ENCODE assay signal across 8 cellular contexts in genomic region chr11:61815790-61816735, GRCh38. TPM values are rescaled to one million over a fixed set of nuclear protein-coding genes. Genes with fewer than 3 reads are reported as not detected.
DNase-seq lines count a peak whose midpoint lies in the region; ATAC-seq and TF ChIP-seq lines count a peak whose summit lies in the region.

No MANE protein-coding gene starts in this region.

- peak; percentile 20 for ATAC-seq in HG02943 (IDR thresholded peaks at IDR 0.05; ENCODE audit: low read depth, unreplicated experiment)
- ATAC-seq in effector memory CD8-positive, alpha-beta T cell (replicated peaks), result peak; percentile 77
- peak; percentile 16 for ATAC-seq in lung (ENCODE audit: insufficient read depth, low FRiP score)

- H3K27me3 ChIP-seq in lung (ENCODE audit: control insufficient read depth, insufficient read depth), result no peaks in the 10 kb centered on the region

- H3K4me3 ChIP-seq in lung, result peak overlapping the region; percentile 69

- H3K27me3 Mint-ChIP-seq in activated CD4-positive, alpha-beta memory T cell treated with anti-CD3 and anti-CD28 coated beads, Interleukin-2, amount 10 ng/mL, durations not matched to agents 7 days and 5 days, result peaks cover 11% of the 10 kb centered on the region
- H3K27me3 Mint-ChIP-seq in effector memory CD8-positive, alpha-beta T cell, result no peaks in the 10 kb centered on the region

- CTCF ChIA-PET in activated CD4-positive, alpha-beta memory T cell treated with anti-CD3 and anti-CD28 coated beads, Interleukin-2, amount 10 ng/mL, durations not matched to agents 7 days and 5 days (lab: Charles Lee), result interaction anchor here (0.7 to 6.5 kb wide), 10 partner anchors 11 to 266 kb away, joined by 3 to 81 read pairs (median 4); partner anchors contain the start of gene FADS2

- H3K9me3 Mint-ChIP-seq in activated CD4-positive, alpha-beta memory T cell treated with anti-CD3 and anti-CD28 coated beads, Interleukin-2, amount 10 ng/mL, durations not matched to agents 7 days and 5 days, result no peaks in the 10 kb centered on the region
- H3K9me3 Mint-ChIP-seq in effector memory CD8-positive, alpha-beta T cell, result no peaks in the 10 kb centered on the region

- DNase-seq in GM13976 (ENCODE audit: low spot score) (peak; percentile 72), NCI-H2196 (lab: John Stamatoyannopoulos, UW; ENCODE audit: unreplicated experiment) (peak; percentile 82), lung (ENCODE audit: low spot score) (peak; percentile 70)
- peak; percentile 73 for DNase-seq in activated CD4-positive, alpha-beta memory T cell treated with anti-CD3 and anti-CD28 coated beads, Interleukin-2, amount 10 ng/mL, durations not matched to agents 7 days and 5 days
- peak; percentile 59 to 64 (median 62) for DNase-seq in effector memory CD8-positive, alpha-beta T cell
- peak; percentile 77 for DNase-seq in stimulated activated CD8-positive, alpha-beta memory T cell treated with anti-CD3 and anti-CD28 coated beads, Interleukin-4, amount 100 ng/mL, for 48 hours

- POLR2A ChIA-PET in activated CD4-positive, alpha-beta memory T cell treated with anti-CD3 and anti-CD28 coated beads, Interleukin-2, amount 10 ng/mL, durations not matched to agents 7 days and 5 days (lab: Charles Lee), result interaction anchor here (0.6 to 7.1 kb wide), 17 partner anchors 8 to 482 kb away, joined by 3 to 81 read pairs (median 5); partner anchors contain the start of genes FADS2, FEN1, FTH1 and TMEM258

- H3K4me1 Mint-ChIP-seq in activated CD4-positive, alpha-beta memory T cell treated with anti-CD3 and anti-CD28 coated beads, Interleukin-2, amount 10 ng/mL, durations not matched to agents 7 days and 5 days, result peaks cover 11% of the 10 kb centered on the region
- peaks cover 11 to 16% of the 10 kb centered on the region in 2 donors for H3K4me1 Mint-ChIP-seq in effector memory CD8-positive, alpha-beta T cell (ENCODE audit: low read depth in 2 of 2)

- no peaks in the 10 kb centered on the region for H3K4me1 ChIP-seq in lung (ENCODE audit: control insufficient read depth in 2 of 2, insufficient read depth in 2 of 2, low read length in 2 of 2)

- H3K27ac Mint-ChIP-seq in activated CD4-positive, alpha-beta memory T cell treated with anti-CD3 and anti-CD28 coated beads, Interleukin-2, amount 10 ng/mL, durations not matched to agents 7 days and 5 days, result peak overlapping the region; percentile 83
- peak overlapping the region; percentile 70 to 93 for H3K27ac Mint-ChIP-seq in effector memory CD8-positive, alpha-beta T cell

- WGBS in lung, 2 donors, result 1% methylated on average over 69 of the region's 69 CpGs

- H3K27ac ChIP-seq in 22Rv1 (peak overlapping the region; percentile 99), lung (ENCODE audit: low read depth in 1 of 2, low read length in 1 of 2) (peak overlapping the region; percentile 96 to 98)

- H3K36me3 Mint-ChIP-seq in activated CD4-positive, alpha-beta memory T cell treated with anti-CD3 and anti-CD28 coated beads, Interleukin-2, amount 10 ng/mL, durations not matched to agents 7 days and 5 days (ENCODE audit: low read depth), result peaks cover 38% of the 10 kb centered on the region
- peaks cover 8% of the 10 kb centered on the region for H3K36me3 Mint-ChIP-seq in effector memory CD8-positive, alpha-beta T cell (ENCODE audit: insufficient read depth)

- peak overlapping the region; percentile 97 for H3K4me3 Mint-ChIP-seq in activated CD4-positive, alpha-beta memory T cell treated with anti-CD3 and anti-CD28 coated beads, Interleukin-2, amount 10 ng/mL, durations not matched to agents 7 days and 5 days
- H3K4me3 Mint-ChIP-seq in effector memory CD8-positive, alpha-beta T cell, result peak overlapping the region; percentile 88 to 95

- H3K9me3 ChIP-seq in lung (ENCODE audit: control insufficient read depth in 2 of 2, insufficient read depth in 1 of 2, low read length in 1 of 2), result no peaks in the 10 kb centered on the region

- H3K36me3 ChIP-seq in lung (ENCODE audit: control insufficient read depth in 2 of 2, insufficient read depth in 2 of 2, low read length in 2 of 2), result peaks cover 3 to 8% of the 10 kb centered on the region in 2 donors

- in situ Hi-C loops in GM13976 (cut with MboI; ENCODE audit: low sequenced_read_pairs, unreplicated experiment), result no loop called here

- TF ChIP-seq CTCF in 22Rv1 (IDR thresholded peaks at IDR 0.05) (no peak), GM13976 (IDR thresholded peaks at IDR 0.05; ENCODE audit: borderline replicate concordance, control extremely low read depth, extremely low read depth, insufficient read depth, missing control alignments) (no peak), lung (IDR thresholded peaks at IDR 0.05; ENCODE audit: control extremely low read depth, extremely low read depth) (no peak)

RNA-seq across cellular contexts. Expression of gene FADS1, which starts 0.7 kb away (rescaled TPM):
- total RNA-seq in activated CD4-positive, alpha-beta memory T cell treated with anti-CD3 and anti-CD28 coated beads, Interleukin-2, amount 10 ng/mL, durations not matched to agents 7 days and 5 days, result 10 to 100 TPM; 63.6 to 68.2 TPM
- total RNA-seq in lung, result 100 to 1,000 TPM in 1 of 2 donors, 10 to 100 TPM in 1; 35.7 to 102 TPM
- polyA plus RNA-seq in lung, result 10 to 100 TPM; 35.1 to 54.3 TPM

RNA-seq across cellular contexts. Expression of gene FADS2, which starts 12.0 kb away (rescaled TPM):
- total RNA-seq in activated CD4-positive, alpha-beta memory T cell treated with anti-CD3 and anti-CD28 coated beads, Interleukin-2, amount 10 ng/mL, durations not matched to agents 7 days and 5 days, result 100 to 1,000 TPM; 251 to 253 TPM
- 100 to 1,000 TPM in 1 of 2 donors, 10 to 100 TPM in 1; 44.5 to 165 TPM for total RNA-seq in lung
- polyA plus RNA-seq in lung, result 10 to 100 TPM; 58.9 to 98.6 TPM

RNA-seq across cellular contexts. Expression of gene FEN1, which starts 23.4 kb away (rescaled TPM):
- total RNA-seq in activated CD4-positive, alpha-beta memory T cell treated with anti-CD3 and anti-CD28 coated beads, Interleukin-2, amount 10 ng/mL, durations not matched to agents 7 days and 5 days, result 100 to 1,000 TPM; 104 to 105 TPM
- 10 to 100 TPM in 1 of 2 donors, 1 to 10 TPM in 1; 6.4 to 13.2 TPM for total RNA-seq in lung
- 10 to 100 TPM in 1 of 2 donors, 1 to 10 TPM in 1; 7.7 to 12.6 TPM for polyA plus RNA-seq in lung

RNA-seq across cellular contexts. Expression of gene TMEM258, which starts 23.7 kb away (rescaled TPM):
- total RNA-seq in activated CD4-positive, alpha-beta memory T cell treated with anti-CD3 and anti-CD28 coated beads, Interleukin-2, amount 10 ng/mL, durations not matched to agents 7 days and 5 days, result 100 to 1,000 TPM; 192 to 196 TPM
- 100 to 1,000 TPM in 1 of 2 donors, 10 to 100 TPM in 1; 43.9 to 118 TPM for total RNA-seq in lung
- 100 to 1,000 TPM; 208 to 229 TPM for polyA plus RNA-seq in lung

Comparison
In these comparisons a context has a peak if more than half of its experiments do, and no peak if none do; other contexts are left out.
1. Peak in every context shown above with its lines: DNase-seq, ATAC-seq, H3K4me3 ChIP-seq and H3K27ac ChIP-seq.
2. ATAC-seq: peak in every context shown above with its lines; median percentile 77 in effector memory CD8-positive, alpha-beta T cell; 20 in HG02943; 16 in lung.
3. RNA of gene FEN1, which starts 23.4 kb away (total RNA-seq): 104 to 105 TPM in activated CD4-positive, alpha-beta memory T cell treated with anti-CD3 and anti-CD28 coated beads, Interleukin-2, amount 10 ng/mL, durations not matched to agents 7 days and 5 days; 6.4 to 13.2 TPM in lung; every median in the first group is over 4 times any median in the second.